23 cellular contexts compared by ENCODE assay signal in genomic region chr20:51688600-51688999, GRCh38.
DNase-seq lines count a peak whose midpoint lies in the region; ATAC-seq and TF ChIP-seq lines count a peak whose summit lies in the region.
"Had no signal": no experiment of that assay in that cellular context is flagged by ENCODE, and none has a peak within 500 bp of the region (broad histone marks: within the 10 kb centered on the region; RNA-seq: fewer than 3 reads in every experiment).

No MANE protein-coding gene starts in this region.

- H3K18ac ChIP-seq in mesenchymal stem cell (ENCODE audit: low read depth in 1 of 2, low read length in 2 of 2): peak overlapping the region in 1 of 2 experiments; percentile 26

- no peak overlapping the region for H3K4ac ChIP-seq in mesenchymal stem cell (ENCODE audit: low read depth in 1 of 2, low read length in 2 of 2)

- H3K4me3 Mint-ChIP-seq in WTC11: no peak overlapping the region
- H3K4me3 Mint-ChIP-seq: B cell had no signal

- no peak overlapping the region for H4K91ac ChIP-seq in mesenchymal stem cell (ENCODE audit: low read length)

- no peaks in the 10 kb centered on the region for H3K9me3 Mint-ChIP-seq in WTC11

- no peak for TF ChIP-seq EP300 in SK-N-SH (IDR thresholded peaks at IDR 0.05; ENCODE audit: borderline replicate concordance in 1 of 2, low read depth in 1 of 2, low read length in 1 of 2)

- H3K4me2 ChIP-seq in SK-N-SH (no peak overlapping the region), mesenchymal stem cell (ENCODE audit: low read length, poor library complexity, severe bottlenecking) (no peak overlapping the region)

- CTCF ChIA-PET in SK-N-SH (lab: Yijun Ruan, JAX): interaction anchor here (1.0 to 3.6 kb wide), 3 partner anchors 13 to 395 kb away, joined by 3 to 20 read pairs (median 3); no protein-coding TSS in a partner anchor
- CTCF ChIA-PET in WTC11 (lab: Charles Lee): interaction anchor here (0.8 to 1.9 kb wide), 2 partner anchors 9 to 12 kb away, joined by 3 to 13 read pairs; no protein-coding TSS in a partner anchor

- no peak overlapping the region for H2AK5ac ChIP-seq in mesenchymal stem cell (ENCODE audit: low read length, severe bottlenecking)

- H2BK120ac ChIP-seq in mesenchymal stem cell (ENCODE audit: low read depth, low read length): no peak overlapping the region

- DNase-seq in SK-N-SH (peak; percentile 65), WTC11 (ENCODE audit: low spot score) (no peak), mesenchymal stem cell (no peak), retina (peak; percentile 60), ureter (ENCODE audit: low spot score) (no peak)
- no peak for DNase-seq in stimulated activated CD4-positive, alpha-beta T cell treated with anti-CD3 and anti-CD28 coated beads, Interleukin-4, amount 100 ng/mL, for 24 hours
- DNase-seq: 8988T, COR-L47, GF-D8, GOT3, IMR-90, Karpas-422, MM.1S, NCI-H1092, NCI-H1436 treated with DMSO at 0.1 percent for 48 hours, NCI-H2029 treated with DMSO at 0.1 percent for 48 hours, NCI-H2171, NCI-H446 treated with DMSO at 0.1 percent for 48 hours, NCI-H69, SHP77 had no signal

- H3K36me3 ChIP-seq in SK-N-SH (replicated peaks in 1 of 2; ENCODE audit: control insufficient read depth in 1 of 2, insufficient read depth in 2 of 2, low read length in 1 of 2) (peaks cover 0 to 7% of the 10 kb centered on the region in 2 experiments), mesenchymal stem cell (ENCODE audit: control insufficient read depth in 1 of 2, insufficient read depth in 2 of 2, low read depth in 1 of 2, low read length in 2 of 2) (peaks cover 15 to 68% of the 10 kb centered on the region in 2 experiments)

- no peak overlapping the region; a peak in 1 of 4 replicates for H3K27ac ChIP-seq in SK-N-SH (ENCODE audit: low read depth in 2 of 2, low read length in 1 of 2)
- H3K27ac ChIP-seq in mesenchymal stem cell (ENCODE audit: low read length, poor library complexity, severe bottlenecking): no peak overlapping the region

- ATAC-seq in SK-N-SH treated with all-trans-retinoic acid at 6 μM for 48 hours (no peak), WTC11 (peak; percentile 60), HG03159 (IDR thresholded peaks at IDR 0.05; ENCODE audit: unreplicated experiment) (no peak)

- no peak for TF ChIP-seq RAD21 in SK-N-SH (IDR thresholded peaks at IDR 0.05; ENCODE audit: low read length)

- H2BK5ac ChIP-seq in mesenchymal stem cell (ENCODE audit: low read depth, low read length, poor library complexity, severe bottlenecking): no peak overlapping the region

- H3K4me1 Mint-ChIP-seq in WTC11: 0 out of 2 replicates have a peak, but pooled peaks cover 5% of the 10 kb centered on the region

- H3K27me3 ChIP-seq in SK-N-SH (ENCODE audit: insufficient read depth): no peaks in the 10 kb centered on the region
- H3K27me3 ChIP-seq in mesenchymal stem cell (ENCODE audit: control insufficient read depth in 1 of 2, insufficient read depth in 1 of 2, low read length in 2 of 2): no peaks in the 10 kb centered on the region

- 88% methylated on average over 8 of the region's 8 CpGs for WGBS in SK-N-SH (ENCODE audit: low lambda C conversion rate)
- 89% methylated on average over 8 of the region's 8 CpGs for WGBS in mesenchymal stem cell

- no peak overlapping the region for H3K14ac ChIP-seq in mesenchymal stem cell (ENCODE audit: low read length in 2 of 2)

- H3K4me1 ChIP-seq in SK-N-SH (ENCODE audit: control insufficient read depth in 1 of 2, insufficient read depth in 2 of 2, low read depth in 1 of 2, low read length in 1 of 2): peaks cover 0 to 6% of the 10 kb centered on the region in 2 experiments; a peak in 1 of 4 replicates
- peaks cover 4% of the 10 kb centered on the region for H3K4me1 ChIP-seq in mesenchymal stem cell (ENCODE audit: control insufficient read depth, insufficient read depth, low read depth, low read length)

- H3K23ac ChIP-seq in mesenchymal stem cell (ENCODE audit: low read length in 2 of 2): no peak overlapping the region

- H3K27me3 Mint-ChIP-seq in WTC11 (ENCODE audit: low read depth): no peaks in the 10 kb centered on the region

- H3K4me3 ChIP-seq in SK-N-SH (ENCODE audit: low read depth in 2 of 2, low read length in 1 of 2) (no peak overlapping the region), mesenchymal stem cell (ENCODE audit: insufficient read depth in 1 of 2, low read depth in 1 of 2, low read length in 2 of 2) (no peak overlapping the region)

- no peaks in the 10 kb centered on the region for H3K9me2 ChIP-seq in SK-N-SH

- H3K9me3 ChIP-seq in SK-N-SH: no peaks in the 10 kb centered on the region
- H3K9me3 ChIP-seq in mesenchymal stem cell (ENCODE audit: control insufficient read depth, low read length): no peaks in the 10 kb centered on the region

- H3K27ac Mint-ChIP-seq in WTC11: no peak overlapping the region; the same call in 1 of the 2 replicates
- H3K27ac Mint-ChIP-seq: B cell had no signal

- TF ChIP-seq CTCF in SK-N-SH (IDR thresholded peaks at IDR 0.05) (no peak), WTC11 (IDR thresholded peaks at IDR 0.05) (no peak)

- no peaks in the 10 kb centered on the region for H3K79me1 ChIP-seq in mesenchymal stem cell (replicated peaks; ENCODE audit: low read length, poor library complexity, severe bottlenecking)

- H3F3A ChIP-seq in SK-N-SH (replicated peaks; ENCODE audit: insufficient read depth): no peaks in the 10 kb centered on the region

- H3K36me3 Mint-ChIP-seq in WTC11: no peaks in the 10 kb centered on the region

- no peaks in the 10 kb centered on the region for H3K79me2 ChIP-seq in SK-N-SH (ENCODE audit: insufficient read depth)

- H2BK12ac ChIP-seq in mesenchymal stem cell (ENCODE audit: low read length in 2 of 2): no peak overlapping the region

- no peak overlapping the region for H3K9ac ChIP-seq in SK-N-SH
- H3K9ac ChIP-seq in mesenchymal stem cell (ENCODE audit: low read length): no peak overlapping the region

- POLR2A ChIA-PET in SK-N-SH (lab: Yijun Ruan, JAX): interaction anchor here (0.6 kb wide), 1 partner anchor 27 kb away, joined by 4 read pairs; no protein-coding TSS in a partner anchor
- POLR2A ChIA-PET in WTC11 (lab: Charles Lee): no interaction called here

- H4K20me1 ChIP-seq in SK-N-SH (ENCODE audit: insufficient read depth): no peaks in the 10 kb centered on the region

- H4K8ac ChIP-seq in mesenchymal stem cell (ENCODE audit: low read length): peak overlapping the region; percentile 23

- H2BK15ac ChIP-seq in mesenchymal stem cell (ENCODE audit: low read depth, poor library complexity, severe bottlenecking): no peak overlapping the region

- H2AFZ ChIP-seq in SK-N-SH (ENCODE audit: low read depth) (no peak overlapping the region), mesenchymal stem cell (ENCODE audit: low read depth, low read length) (no peak overlapping the region)

TF ChIP-seq in SK-N-SH, 30 proteins besides CTCF, POLR2A, EP300 and RAD21 (continues in another document):
- no peak for TF ChIP-seq USF1 (IDR thresholded peaks at IDR 0.05; ENCODE audit: borderline replicate concordance, low read depth)
- no peak for TF ChIP-seq EZH2phosphoT487 (IDR thresholded peaks at IDR 0.05; ENCODE audit: borderline replicate concordance, low read depth)
- TF ChIP-seq YY1 (IDR thresholded peaks at IDR 0.05; ENCODE audit: low read depth): no peak
- no peak for TF ChIP-seq SIN3A (IDR thresholded peaks at IDR 0.05; ENCODE audit: borderline replicate concordance, low read depth, low read length)

TF ChIP-seq in SK-N-SH treated with all-trans-retinoic acid at 6 μM for 48 hours, 23 proteins besides CTCF, POLR2A, EP300 and RAD21:
- TF ChIP-seq PPARA (CRISPR knock-in tag; IDR thresholded peaks at IDR 0.05; ENCODE audit: borderline replicate concordance): no peak

TF ChIP-seq in WTC11, 78 proteins besides CTCF, POLR2A, EP300 and RAD21:
- TF ChIP-seq ZNF138 (CRISPR knock-in tag; conservative IDR thresholded peaks at IDR 0.05): no peak
- no peak for TF ChIP-seq ZNF671 (CRISPR knock-in tag; IDR thresholded peaks at IDR 0.05)
- no peak for TF ChIP-seq FOXJ3 (CRISPR knock-in tag; IDR thresholded peaks at IDR 0.05; ENCODE audit: borderline replicate concordance)
- TF ChIP-seq E2F4 (CRISPR knock-in tag; IDR thresholded peaks at IDR 0.05; ENCODE audit: borderline replicate concordance, low read depth): no peak
- no peak for TF ChIP-seq CREM (CRISPR knock-in tag; IDR thresholded peaks at IDR 0.05)
- no peak for TF ChIP-seq MXD4 (CRISPR knock-in tag; IDR thresholded peaks at IDR 0.05; ENCODE audit: borderline replicate concordance)

Comparison
In these comparisons a context has a peak if more than half of its experiments do, and no peak if none do; other contexts are left out.
1. DNase-seq: peak in SK-N-SH (single experiment) and retina (single experiment); none in WTC11 (single experiment), mesenchymal stem cell (single experiment), stimulated activated CD4-positive, alpha-beta T cell treated with anti-CD3 and anti-CD28 coated beads, Interleukin-4, amount 100 ng/mL, for 24 hours (single experiment) and ureter (single experiment).